ENCODE assay signal across 1 cellular context in the genomic region with DNA sequence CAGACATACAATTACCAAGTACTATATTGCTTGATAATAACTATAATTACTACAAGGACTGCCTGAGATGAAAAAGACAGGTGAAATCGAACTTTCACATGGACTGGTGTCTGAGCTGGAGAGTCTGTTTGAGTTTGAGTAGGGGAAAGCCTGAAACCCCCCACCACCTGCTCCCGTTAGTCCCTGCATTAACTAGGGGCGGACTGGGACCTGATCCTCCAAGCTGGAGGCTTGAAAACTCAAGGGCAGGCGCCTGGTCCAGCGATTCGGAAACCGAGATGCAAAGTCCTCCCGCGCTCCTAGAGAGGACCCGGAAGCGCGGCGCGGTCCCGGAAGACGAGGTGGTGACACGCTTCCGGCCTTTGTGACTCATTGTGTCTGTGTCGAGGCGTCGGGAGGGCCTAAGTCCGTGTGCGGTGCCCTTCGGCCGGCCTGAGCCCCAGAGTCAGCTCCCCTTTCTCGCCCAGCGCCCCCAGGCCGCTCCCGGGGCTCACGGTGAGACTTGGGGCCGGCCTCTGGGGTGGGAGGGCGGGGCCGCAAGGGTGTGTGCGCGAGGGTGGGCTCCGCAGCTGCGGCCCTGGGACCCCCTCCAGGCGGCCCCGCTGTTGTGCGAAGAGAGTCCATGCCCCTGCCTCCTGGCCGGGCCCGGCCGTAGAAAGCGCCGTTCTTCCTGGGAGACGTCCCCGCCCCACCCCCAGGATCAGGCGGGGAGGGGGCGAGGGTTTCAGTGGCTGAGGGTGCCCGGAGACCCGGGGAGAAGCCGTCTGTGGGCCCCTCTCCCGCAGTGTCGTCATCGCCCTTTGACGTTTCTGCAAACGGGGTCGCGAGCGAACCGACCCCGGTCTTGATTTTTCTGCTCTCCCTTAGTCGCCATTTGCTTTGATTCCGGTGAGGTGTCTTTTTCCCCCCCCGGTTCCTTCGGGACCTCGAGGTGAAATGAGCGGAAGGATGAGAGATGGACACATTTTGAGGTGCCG.
TF ChIP-seq lines count a peak whose summit lies in the region.

TSS of gene ZKSCAN1 (plus strand) at position 365 of the 977 bp plus-strand sequence. CDS start 7,911 bp downstream, outside the sequence.

TF ChIP-seq in WTC11, 78 proteins besides CTCF, POLR2A, EP300 and RAD21 (continued from another document and continues in another):
- TF ChIP-seq, protein P1, sequence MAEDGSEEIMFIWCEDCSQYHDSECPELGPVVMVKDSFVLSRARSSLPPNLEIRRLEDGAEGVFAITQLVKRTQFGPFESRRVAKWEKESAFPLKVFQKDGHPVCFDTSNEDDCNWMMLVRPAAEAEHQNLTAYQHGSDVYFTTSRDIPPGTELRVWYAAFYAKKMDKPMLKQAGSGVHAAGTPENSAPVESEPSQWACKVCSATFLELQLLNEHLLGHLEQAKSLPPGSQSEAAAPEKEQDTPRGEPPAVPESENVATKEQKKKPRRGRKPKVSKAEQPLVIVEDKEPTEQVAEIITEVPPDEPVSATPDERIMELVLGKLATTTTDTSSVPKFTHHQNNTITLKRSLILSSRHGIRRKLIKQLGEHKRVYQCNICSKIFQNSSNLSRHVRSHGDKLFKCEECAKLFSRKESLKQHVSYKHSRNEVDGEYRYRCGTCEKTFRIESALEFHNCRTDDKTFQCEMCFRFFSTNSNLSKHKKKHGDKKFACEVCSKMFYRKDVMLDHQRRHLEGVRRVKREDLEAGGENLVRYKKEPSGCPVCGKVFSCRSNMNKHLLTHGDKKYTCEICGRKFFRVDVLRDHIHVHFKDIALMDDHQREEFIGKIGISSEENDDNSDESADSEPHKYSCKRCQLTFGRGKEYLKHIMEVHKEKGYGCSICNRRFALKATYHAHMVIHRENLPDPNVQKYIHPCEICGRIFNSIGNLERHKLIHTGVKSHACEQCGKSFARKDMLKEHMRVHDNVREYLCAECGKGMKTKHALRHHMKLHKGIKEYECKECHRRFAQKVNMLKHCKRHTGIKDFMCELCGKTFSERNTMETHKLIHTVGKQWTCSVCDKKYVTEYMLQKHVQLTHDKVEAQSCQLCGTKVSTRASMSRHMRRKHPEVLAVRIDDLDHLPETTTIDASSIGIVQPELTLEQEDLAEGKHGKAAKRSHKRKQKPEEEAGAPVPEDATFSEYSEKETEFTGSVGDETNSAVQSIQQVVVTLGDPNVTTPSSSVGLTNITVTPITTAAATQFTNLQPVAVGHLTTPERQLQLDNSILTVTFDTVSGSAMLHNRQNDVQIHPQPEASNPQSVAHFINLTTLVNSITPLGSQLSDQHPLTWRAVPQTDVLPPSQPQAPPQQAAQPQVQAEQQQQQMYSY (CRISPR knock-in tag; IDR thresholded peaks at IDR 0.05), result no peak
- TF ChIP-seq CREM (CRISPR knock-in tag; IDR thresholded peaks at IDR 0.05) (peak; percentile 90), CREB1 (CRISPR knock-in tag; IDR thresholded peaks at IDR 0.05) (0 out of 2 replicates have a peak, but pooled peaks have one; percentile 33), GRHL2 (CRISPR knock-in tag; IDR thresholded peaks at IDR 0.05; ENCODE audit: insufficient replicate concordance, severe bottlenecking) (no peak), ATF1 (CRISPR knock-in tag; IDR thresholded peaks at IDR 0.05) (no peak), MAX (CRISPR knock-in tag; IDR thresholded peaks at IDR 0.05) (peak; percentile 70; the same call in 1 of the 2 replicates), ATF3 (CRISPR knock-in tag; conservative IDR thresholded peaks at IDR 0.05) (no peak), ZNF281 (CRISPR knock-in tag; IDR thresholded peaks at IDR 0.05) (0 out of 2 replicates have a peak, but pooled peaks have one; percentile 17), FOXK1 (CRISPR knock-in tag; IDR thresholded peaks at IDR 0.05) (peak; percentile 91), TEAD1 (CRISPR knock-in tag; IDR thresholded peaks at IDR 0.05) (peak; percentile 73; the same call in 1 of the 2 replicates), FOXP4 (CRISPR knock-in tag; IDR thresholded peaks at IDR 0.05) (0 out of 2 replicates have a peak, but pooled peaks have one; percentile 21), OVOL2 (CRISPR knock-in tag; IDR thresholded peaks at IDR 0.05; ENCODE audit: borderline replicate concordance) (no peak), USF2 (CRISPR knock-in tag; IDR thresholded peaks at IDR 0.05) (no peak), RELA (CRISPR knock-in tag; IDR thresholded peaks at IDR 0.05; ENCODE audit: borderline replicate concordance) (0 out of 2 replicates have a peak, but pooled peaks have one; percentile 35), ZNF671 (CRISPR knock-in tag; IDR thresholded peaks at IDR 0.05) (no peak), NFYB (CRISPR knock-in tag; conservative IDR thresholded peaks at IDR 0.05; ENCODE audit: low read depth) (no peak), SP1 (CRISPR knock-in tag; conservative IDR thresholded peaks at IDR 0.05) (peak; percentile 54; the same call in 1 of the 2 replicates), JUN (CRISPR knock-in tag; IDR thresholded peaks at IDR 0.05) (peak; percentile 88; the same call in 1 of the 2 replicates), HMGXB4 (CRISPR knock-in tag; IDR thresholded peaks at IDR 0.05) (0 out of 2 replicates have a peak, but pooled peaks have one; percentile 22), TP53 (CRISPR knock-in tag; IDR thresholded peaks at IDR 0.05) (no peak), GABPB1 (CRISPR knock-in tag; IDR thresholded peaks at IDR 0.05) (peak; percentile 81)
- TF ChIP-seq, protein P2, sequence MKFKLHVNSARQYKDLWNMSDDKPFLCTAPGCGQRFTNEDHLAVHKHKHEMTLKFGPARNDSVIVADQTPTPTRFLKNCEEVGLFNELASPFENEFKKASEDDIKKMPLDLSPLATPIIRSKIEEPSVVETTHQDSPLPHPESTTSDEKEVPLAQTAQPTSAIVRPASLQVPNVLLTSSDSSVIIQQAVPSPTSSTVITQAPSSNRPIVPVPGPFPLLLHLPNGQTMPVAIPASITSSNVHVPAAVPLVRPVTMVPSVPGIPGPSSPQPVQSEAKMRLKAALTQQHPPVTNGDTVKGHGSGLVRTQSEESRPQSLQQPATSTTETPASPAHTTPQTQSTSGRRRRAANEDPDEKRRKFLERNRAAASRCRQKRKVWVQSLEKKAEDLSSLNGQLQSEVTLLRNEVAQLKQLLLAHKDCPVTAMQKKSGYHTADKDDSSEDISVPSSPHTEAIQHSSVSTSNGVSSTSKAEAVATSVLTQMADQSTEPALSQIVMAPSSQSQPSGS (CRISPR knock-in tag; IDR thresholded peaks at IDR 0.05; ENCODE audit: borderline replicate concordance, low read depth), result no peak
- TF ChIP-seq, protein P3, sequence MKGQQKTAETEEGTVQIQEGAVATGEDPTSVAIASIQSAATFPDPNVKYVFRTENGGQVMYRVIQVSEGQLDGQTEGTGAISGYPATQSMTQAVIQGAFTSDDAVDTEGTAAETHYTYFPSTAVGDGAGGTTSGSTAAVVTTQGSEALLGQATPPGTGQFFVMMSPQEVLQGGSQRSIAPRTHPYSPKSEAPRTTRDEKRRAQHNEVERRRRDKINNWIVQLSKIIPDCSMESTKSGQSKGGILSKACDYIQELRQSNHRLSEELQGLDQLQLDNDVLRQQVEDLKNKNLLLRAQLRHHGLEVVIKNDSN (CRISPR knock-in tag; IDR thresholded peaks at IDR 0.05), result peak; percentile 35; the same call in 1 of the 2 replicates
- TF ChIP-seq, protein P4, sequence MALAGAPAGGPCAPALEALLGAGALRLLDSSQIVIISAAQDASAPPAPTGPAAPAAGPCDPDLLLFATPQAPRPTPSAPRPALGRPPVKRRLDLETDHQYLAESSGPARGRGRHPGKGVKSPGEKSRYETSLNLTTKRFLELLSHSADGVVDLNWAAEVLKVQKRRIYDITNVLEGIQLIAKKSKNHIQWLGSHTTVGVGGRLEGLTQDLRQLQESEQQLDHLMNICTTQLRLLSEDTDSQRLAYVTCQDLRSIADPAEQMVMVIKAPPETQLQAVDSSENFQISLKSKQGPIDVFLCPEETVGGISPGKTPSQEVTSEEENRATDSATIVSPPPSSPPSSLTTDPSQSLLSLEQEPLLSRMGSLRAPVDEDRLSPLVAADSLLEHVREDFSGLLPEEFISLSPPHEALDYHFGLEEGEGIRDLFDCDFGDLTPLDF (CRISPR knock-in tag; IDR thresholded peaks at IDR 0.05), result 0 out of 2 replicates have a peak, but pooled peaks have one; percentile 16
- TF ChIP-seq, protein P5, sequence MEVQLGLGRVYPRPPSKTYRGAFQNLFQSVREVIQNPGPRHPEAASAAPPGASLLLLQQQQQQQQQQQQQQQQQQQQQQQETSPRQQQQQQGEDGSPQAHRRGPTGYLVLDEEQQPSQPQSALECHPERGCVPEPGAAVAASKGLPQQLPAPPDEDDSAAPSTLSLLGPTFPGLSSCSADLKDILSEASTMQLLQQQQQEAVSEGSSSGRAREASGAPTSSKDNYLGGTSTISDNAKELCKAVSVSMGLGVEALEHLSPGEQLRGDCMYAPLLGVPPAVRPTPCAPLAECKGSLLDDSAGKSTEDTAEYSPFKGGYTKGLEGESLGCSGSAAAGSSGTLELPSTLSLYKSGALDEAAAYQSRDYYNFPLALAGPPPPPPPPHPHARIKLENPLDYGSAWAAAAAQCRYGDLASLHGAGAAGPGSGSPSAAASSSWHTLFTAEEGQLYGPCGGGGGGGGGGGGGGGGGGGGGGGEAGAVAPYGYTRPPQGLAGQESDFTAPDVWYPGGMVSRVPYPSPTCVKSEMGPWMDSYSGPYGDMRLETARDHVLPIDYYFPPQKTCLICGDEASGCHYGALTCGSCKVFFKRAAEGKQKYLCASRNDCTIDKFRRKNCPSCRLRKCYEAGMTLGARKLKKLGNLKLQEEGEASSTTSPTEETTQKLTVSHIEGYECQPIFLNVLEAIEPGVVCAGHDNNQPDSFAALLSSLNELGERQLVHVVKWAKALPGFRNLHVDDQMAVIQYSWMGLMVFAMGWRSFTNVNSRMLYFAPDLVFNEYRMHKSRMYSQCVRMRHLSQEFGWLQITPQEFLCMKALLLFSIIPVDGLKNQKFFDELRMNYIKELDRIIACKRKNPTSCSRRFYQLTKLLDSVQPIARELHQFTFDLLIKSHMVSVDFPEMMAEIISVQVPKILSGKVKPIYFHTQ (CRISPR knock-in tag; IDR thresholded peaks at IDR 0.05), result no peak
